ENCODE assay signal across 9 cellular contexts in genomic region chr2:237859082-237859433, GRCh38. TPM values are rescaled to one million over a fixed set of nuclear protein-coding genes. Genes with fewer than 3 reads are reported as not detected.
DNase-seq lines count a peak whose midpoint lies in the region; ATAC-seq and TF ChIP-seq lines count a peak whose summit lies in the region.
"Had no signal": no experiment of that assay in that cellular context is flagged by ENCODE, and none has a peak within 500 bp of the region (broad histone marks: within the 10 kb centered on the region; RNA-seq: fewer than 3 reads in every experiment).

No MANE protein-coding gene starts in this region.

- H3K4me1 Mint-ChIP-seq in stimulated activated naive CD8-positive, alpha-beta T cell treated with anti-CD3 and anti-CD28 coated beads, Interleukin-15, Interleukin-2, amounts not matched to agents 100 ng/mL and 50 ng/mL, for 24 hours (ENCODE audit: low read depth) = peaks cover 14% of the 10 kb centered on the region
- peaks cover 38% of the 10 kb centered on the region for H3K4me1 Mint-ChIP-seq in dendritic cell treated with granulocyte-macrophage colony-stimulating factor and Interleukin-4, amounts not matched to agents 40 ng/mL and 50 ng/mL, for 4 days (ENCODE audit: low read depth)
- H3K4me1 Mint-ChIP-seq in natural killer cell = peaks cover 14 to 18% of the 10 kb centered on the region in 2 donors

- no peak for ATAC-seq in stimulated activated naive CD8-positive, alpha-beta T cell treated with anti-CD3 and anti-CD28 coated beads, Interleukin-15, Interleukin-2, amounts not matched to agents 100 U/mL and 50 U/mL, for 24 hours
- ATAC-seq in natural killer cell = no peak
- ATAC-seq in HG02678 (IDR thresholded peaks at IDR 0.05; ENCODE audit: unreplicated experiment) = no peak

- no peak for DNase-seq in stimulated activated naive CD8-positive, alpha-beta T cell treated with anti-CD3 and anti-CD28 coated beads, Interleukin-15, Interleukin-2, amounts not matched to agents 100 U/mL and 50 U/mL, for 24 hours
- no peak for DNase-seq in natural killer cell
- DNase-seq in NCI-H2171 (lab: John Stamatoyannopoulos, UW) = no peak
- DNase-seq in HK-2 (ENCODE audit: unreplicated experiment) = no peak
- DNase-seq in cerebellum (ENCODE audit: low spot score) = no peak
- DNase-seq: Karpas-422 had no signal

- H3K9me3 Mint-ChIP-seq in stimulated activated naive CD8-positive, alpha-beta T cell treated with anti-CD3 and anti-CD28 coated beads, Interleukin-15, Interleukin-2, amounts not matched to agents 100 ng/mL and 50 ng/mL, for 24 hours = no peaks in the 10 kb centered on the region
- H3K9me3 Mint-ChIP-seq in dendritic cell treated with granulocyte-macrophage colony-stimulating factor and Interleukin-4, amounts not matched to agents 40 ng/mL and 50 ng/mL, for 4 days = no peaks in the 10 kb centered on the region
- no peaks in the 10 kb centered on the region for H3K9me3 Mint-ChIP-seq in natural killer cell

- H3K27me3 Mint-ChIP-seq in stimulated activated naive CD8-positive, alpha-beta T cell treated with anti-CD3 and anti-CD28 coated beads, Interleukin-15, Interleukin-2, amounts not matched to agents 100 ng/mL and 50 ng/mL, for 24 hours = peaks cover 32% of the 10 kb centered on the region
- peaks cover 60% of the 10 kb centered on the region for H3K27me3 Mint-ChIP-seq in dendritic cell treated with granulocyte-macrophage colony-stimulating factor and Interleukin-4, amounts not matched to agents 40 ng/mL and 50 ng/mL, for 4 days
- H3K27me3 Mint-ChIP-seq in natural killer cell (ENCODE audit: low read depth in 2 of 2) = peaks cover 12 to 14% of the 10 kb centered on the region in 2 donors

- no peak for TF ChIP-seq CTCF in natural killer cell (IDR thresholded peaks at IDR 0.05)

- no peaks in the 10 kb centered on the region for H3K36me3 Mint-ChIP-seq in stimulated activated naive CD8-positive, alpha-beta T cell treated with anti-CD3 and anti-CD28 coated beads, Interleukin-15, Interleukin-2, amounts not matched to agents 100 ng/mL and 50 ng/mL, for 24 hours (ENCODE audit: low read depth)
- peaks cover 57% of the 10 kb centered on the region for H3K36me3 Mint-ChIP-seq in dendritic cell treated with granulocyte-macrophage colony-stimulating factor and Interleukin-4, amounts not matched to agents 40 ng/mL and 50 ng/mL, for 4 days (ENCODE audit: low read depth)
- H3K36me3 Mint-ChIP-seq in natural killer cell = no peaks in the 10 kb centered on the region

- intact Hi-C loops in dendritic cell treated with granulocyte-macrophage colony-stimulating factor and Interleukin-4, amounts not matched to agents 40 ng/mL and 50 ng/mL, for 4 days (cut with micrococcal nuclease) = loop anchor here (2.0 kb wide), 2 partner anchors 64 to 248 kb away; no protein-coding TSS in a partner anchor
- intact Hi-C loops in natural killer cell (cut with micrococcal nuclease) = loop anchor here (2.0 kb wide), 1 partner anchor 108 kb away; the partner anchor contains the start of gene UBE2F

- H3K27ac Mint-ChIP-seq in stimulated activated naive CD8-positive, alpha-beta T cell treated with anti-CD3 and anti-CD28 coated beads, Interleukin-15, Interleukin-2, amounts not matched to agents 100 ng/mL and 50 ng/mL, for 24 hours = no peak overlapping the region
- H3K27ac Mint-ChIP-seq in dendritic cell treated with granulocyte-macrophage colony-stimulating factor and Interleukin-4, amounts not matched to agents 40 ng/mL and 50 ng/mL, for 4 days = peak overlapping the region; percentile 84
- peak overlapping the region in 1 of 2 donors; percentile 84 for H3K27ac Mint-ChIP-seq in natural killer cell

- H3K4me3 Mint-ChIP-seq in stimulated activated naive CD8-positive, alpha-beta T cell treated with anti-CD3 and anti-CD28 coated beads, Interleukin-15, Interleukin-2, amounts not matched to agents 100 ng/mL and 50 ng/mL, for 24 hours = peak overlapping the region; percentile 44
- H3K4me3 Mint-ChIP-seq in dendritic cell treated with granulocyte-macrophage colony-stimulating factor and Interleukin-4, amounts not matched to agents 40 ng/mL and 50 ng/mL, for 4 days = peak overlapping the region; percentile 79
- peak overlapping the region; percentile 93 for H3K4me3 Mint-ChIP-seq in natural killer cell

RNA-seq across cellular contexts. Expression of gene RAMP1, which starts 0.4 kb away (rescaled TPM):
- total RNA-seq in natural killer cell (10 to 100 TPM in 1 of 3 donors, 1 to 10 TPM in 2; 3.9 to 11.0 (median 4.9) TPM), cerebellum (4.6 TPM)
